In genomic region chr18:31042391-31043181, GRCh38 we compare ENCODE assay signal across 8 cellular contexts. TPM values are rescaled to one million over a fixed set of nuclear protein-coding genes. Genes with fewer than 3 reads are reported as not detected.
A peak's percentile ranks its signal among the peaks of the same experiment; 100 is the strongest.
DNase-seq lines count a peak whose midpoint lies in the region; TF ChIP-seq lines count a peak whose summit lies in the region.

DSC3 (minus strand) TSS chr18:31042742; CDS start chr18:31042660, 82 bp downstream.

- no peak for TF ChIP-seq CTCF in mesothelial cell of epicardium (IDR thresholded peaks at IDR 0.05; ENCODE audit: unreplicated experiment)

- peak within 1 kb of the TSS; percentile 95 for H3K4me3 Mint-ChIP-seq in mesothelial cell of epicardium

- peaks cover 29% of the 10 kb centered on the region for H3K27me3 Mint-ChIP-seq in mesothelial cell of epicardium (ENCODE audit: low read depth)

- H3K9me3 Mint-ChIP-seq in mesothelial cell of epicardium = no peaks in the 10 kb centered on the region

- peak within 1 kb of the TSS; percentile 98 for H3K27ac Mint-ChIP-seq in mesothelial cell of epicardium

- DNase-seq in stimulated activated CD4-positive, alpha-beta T cell treated with anti-CD3 and anti-CD28 coated beads, Interleukin-15, amount 100 ng/mL, for 24 hours = peak; percentile 4
- DNase-seq in stimulated activated CD4-positive, alpha-beta T cell treated with anti-CD3 and anti-CD28 coated beads, Interleukin-4, amount 100 ng/mL, for 24 hours = no peak
- DNase-seq in dermis blood vessel endothelial cell (peak; percentile 5), mesothelial cell of epicardium (ENCODE audit: low spot score in 2 of 2, unreplicated experiment in 2 of 2) (peak; percentile 34 to 69), GOT3 (lab: John Stamatoyannopoulos, UW) (no peak), NCI-H1436 (lab: John Stamatoyannopoulos, UW) (no peak), DMS153 (lab: John Stamatoyannopoulos, UW) (no peak)
- DNase-seq in stimulated activated CD4-positive, alpha-beta T cell treated with anti-CD3 and anti-CD28 coated beads, Interleukin-4, amount 100 ng/mL, for 1 hour = no peak

- H3K36me3 Mint-ChIP-seq in mesothelial cell of epicardium = no peaks in the 10 kb centered on the region

- peaks cover 66% of the 10 kb centered on the region for H3K4me1 Mint-ChIP-seq in mesothelial cell of epicardium

RNA-seq across cellular contexts. Expression of gene DSC3, which starts in this region (rescaled TPM):
- total RNA-seq in dermis blood vessel endothelial cell (under 0.01 and 0.14 TPM in 2 replicates), mesothelial cell of epicardium (29.1 to 32.6 TPM (median 30.9 TPM) in 3 replicates)

Comparison
In these comparisons a context has a peak if more than half of its experiments do, and no peak if none do; other contexts are left out.
1. RNA of gene DSC3 (total RNA-seq): 29.1 to 32.6 TPM in mesothelial cell of epicardium; under 0.01 to 0.14 TPM in dermis blood vessel endothelial cell; every median in the first group is over 10 times any median in the second.
2. DNase-seq: peak in stimulated activated CD4-positive, alpha-beta T cell treated with anti-CD3 and anti-CD28 coated beads, Interleukin-15, amount 100 ng/mL, for 24 hours (single experiment) and mesothelial cell of epicardium (2 of 2); none in stimulated activated CD4-positive, alpha-beta T cell treated with anti-CD3 and anti-CD28 coated beads, Interleukin-4, amount 100 ng/mL, for 24 hours (single experiment), GOT3 (single experiment), NCI-H1436 (single experiment), stimulated activated CD4-positive, alpha-beta T cell treated with anti-CD3 and anti-CD28 coated beads, Interleukin-4, amount 100 ng/mL, for 1 hour (single experiment) and DMS153 (single experiment).
3. Peak in DNase-seq in dermis blood vessel endothelial cell; RNA of the gene not detected or under 1 TPM.